ENCODE assay signal across 8 cellular contexts in the genomic region with DNA sequence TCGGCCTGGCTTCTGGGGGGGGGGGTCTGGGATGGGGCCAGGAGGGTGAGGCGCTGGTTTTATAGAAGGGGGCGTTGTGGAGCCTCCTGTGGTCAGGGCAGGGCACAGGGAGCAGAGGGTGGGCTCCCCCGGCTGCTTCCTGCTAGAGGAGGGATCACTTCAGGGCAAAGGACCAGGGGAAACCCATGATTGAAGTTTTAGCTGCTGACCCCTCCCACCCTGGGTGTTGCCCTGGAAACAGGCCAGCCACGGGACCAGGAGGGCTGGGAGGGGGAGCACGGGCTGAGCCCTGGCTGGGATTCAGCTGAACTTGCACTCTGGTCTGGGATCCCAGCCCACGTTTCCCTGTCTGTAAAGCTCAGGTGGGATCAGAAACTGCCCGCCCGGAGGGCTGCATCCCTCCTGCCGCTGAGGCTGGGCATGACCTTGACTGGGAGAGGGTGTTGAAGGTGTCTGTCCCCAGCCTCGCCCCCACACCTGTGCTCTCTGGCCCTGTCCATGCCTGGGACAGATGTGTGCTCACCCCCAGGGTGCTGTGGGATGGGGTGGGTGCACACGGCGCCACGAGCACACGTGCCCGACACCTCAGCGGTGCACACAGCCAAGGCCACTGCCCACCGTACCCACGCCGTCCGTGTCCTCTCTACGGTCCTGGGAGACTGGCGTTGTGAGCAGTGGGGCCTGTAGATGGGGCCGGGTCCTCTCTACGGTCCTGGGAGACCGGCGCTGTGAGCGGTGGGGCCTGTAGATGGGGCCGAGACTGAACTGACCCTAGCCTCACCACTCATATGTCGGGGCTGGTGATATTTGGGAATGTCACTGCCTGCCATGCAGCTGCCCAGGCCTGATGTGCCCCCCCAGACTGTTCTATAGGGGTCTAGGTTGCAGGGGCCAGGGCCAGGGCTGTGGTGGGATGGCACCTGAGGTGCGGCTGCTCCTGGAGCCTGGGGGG. TPM values are rescaled to one million over a fixed set of nuclear protein-coding genes. Genes with fewer than 3 reads are reported as not detected.
DNase-seq lines count a peak whose midpoint lies in the region; ATAC-seq, FAIRE-seq and TF ChIP-seq lines count a peak whose summit lies in the region.

No MANE protein-coding gene starts in this region.

- H3K9me3 Mint-ChIP-seq in CD4-positive, alpha-beta T cell = no peaks in the 10 kb centered on the region

- no peak for TF ChIP-seq CTCF in CD4-positive, alpha-beta T cell (IDR thresholded peaks at IDR 0.05)
- no peak for TF ChIP-seq CTCF in brain microvascular endothelial cell (IDR thresholded peaks at IDR 0.05; ENCODE audit: low read depth, low read length, missing control alignments)

- CTCF ChIA-PET in CD4-positive, alpha-beta T cell (lab: Charles Lee) = no interaction called here

- peaks cover 12% of the 10 kb centered on the region for H3K27me3 ChIP-seq in CD4-positive, alpha-beta T cell (ENCODE audit: control insufficient read depth, insufficient read depth, low read length)
- H3K27me3 ChIP-seq in brain microvascular endothelial cell (replicated peaks) (no peaks in the 10 kb centered on the region), small intestine (ENCODE audit: control insufficient read depth in 2 of 2, insufficient read depth in 2 of 2, low read length in 2 of 2) (peaks cover 0 to 4% of the 10 kb centered on the region in 2 donors)

- no peaks in the 10 kb centered on the region for H3K9me3 ChIP-seq in CD4-positive, alpha-beta T cell (ENCODE audit: control insufficient read depth, low read length)
- no peaks in the 10 kb centered on the region for H3K9me3 ChIP-seq in iPS-18c (ENCODE audit: control insufficient read depth, insufficient read depth, low read length)
- no peaks in the 10 kb centered on the region for H3K9me3 ChIP-seq in small intestine (ENCODE audit: control insufficient read depth, low read depth)

- peaks cover 10% of the 10 kb centered on the region for H3K36me3 Mint-ChIP-seq in CD4-positive, alpha-beta T cell (ENCODE audit: low read depth)

- H3K36me3 ChIP-seq in brain microvascular endothelial cell (replicated peaks) (peaks cover 13% of the 10 kb centered on the region), small intestine (ENCODE audit: control insufficient read depth in 2 of 2, insufficient read depth in 2 of 2, low read length in 2 of 2) (no peaks in the 10 kb centered on the region)

- peak in 1 of 10 experiments; percentile 20 for DNase-seq in CD4-positive, alpha-beta T cell
- DNase-seq in LoVo (ENCODE audit: low spot score) (peak; percentile 70), brain microvascular endothelial cell (no peak), NCI-H2029 treated with DMSO at 0.1 percent for 48 hours (lab: John Stamatoyannopoulos, UW) (no peak), DMS79 (lab: John Stamatoyannopoulos, UW) (no peak), small intestine (no peak)

- peaks cover 10% of the 10 kb centered on the region for H3K4me1 Mint-ChIP-seq in CD4-positive, alpha-beta T cell (ENCODE audit: low read depth)

- H3K27me3 Mint-ChIP-seq in CD4-positive, alpha-beta T cell = peaks cover 4% of the 10 kb centered on the region

- FAIRE-seq in small intestine (lab: Jason Lieb, UNC) = no peak

- POLR2A ChIA-PET in CD4-positive, alpha-beta T cell (lab: Charles Lee) = interaction anchor here (2.5 to 7.6 kb wide), 3 partner anchors 15 to 26 kb away, joined by 8 to 71 read pairs (median 49); partner anchors contain the start of genes CD151, CRACR2B and PNPLA2

- no peak overlapping the region for H3K27ac Mint-ChIP-seq in CD4-positive, alpha-beta T cell

- intact Hi-C loops in CD4-positive, alpha-beta T cell (cut with DNase I, micrococcal nuclease) = loop anchor here (5.0 to 10.0 kb wide), 5 partner anchors 80 to 730 kb away; partner anchors contain the start of genes AP2A2 (in 1 of the 2) and DUSP8 (in 1 of the 2)

- H3K4me1 ChIP-seq in small intestine (ENCODE audit: control insufficient read depth in 2 of 2, insufficient read depth in 1 of 2, low read depth in 1 of 2, low read length in 1 of 2) = peaks cover 4 to 13% of the 10 kb centered on the region in 2 donors

- H3K27ac ChIP-seq in CD4-positive, alpha-beta T cell (ENCODE audit: low read depth, low read length) = no peak overlapping the region
- H3K27ac ChIP-seq in brain microvascular endothelial cell (no peak overlapping the region), skin epidermis (peak overlapping the region; percentile 91 to 100 (median 98)), small intestine (ENCODE audit: low read depth in 1 of 2, low read length in 1 of 2) (peak overlapping the region in 1 of 2 donors; percentile 84)

- H3K4me3 ChIP-seq in brain microvascular endothelial cell (ENCODE audit: low read depth, low read length) = peak overlapping the region; percentile 91
- H3K4me3 ChIP-seq in iPS-18c (ENCODE audit: insufficient read depth, low read depth, low read length) = peak overlapping the region; percentile 93
- peak overlapping the region; percentile 70 to 99 (median 86) for H3K4me3 ChIP-seq in skin epidermis
- H3K4me3 ChIP-seq in small intestine (ENCODE audit: low read depth in 1 of 2, low read length in 2 of 2) = no peak overlapping the region

- peak overlapping the region; percentile 58 for H3K4me3 Mint-ChIP-seq in CD4-positive, alpha-beta T cell

- in situ Hi-C loops in brain microvascular endothelial cell (cut with HindIII; ENCODE audit: low pct_ligation_motif_present, low sequenced_read_pairs) = no loop called here

- no peak for ATAC-seq in CD4-positive, alpha-beta T cell (ENCODE audit: poor library complexity)

- 34 to 38% (median 34%) methylated on average over 25 to 31 of the region's 31 CpGs for WGBS in small intestine, 3 donors

RNA-seq across cellular contexts. Expression of gene TSPAN4, which starts 2.3 kb away (rescaled TPM):
- 1 to 10 TPM; 1.6 to 2.0 TPM for total RNA-seq in CD4-positive, alpha-beta T cell
- polyA plus RNA-seq in small intestine = 10 to 100 TPM in 1 of 3 donors, 1 to 10 TPM in 2; 5.1 to 53.3 (median 7.3) TPM

RNA-seq across cellular contexts. Expression of gene POLR2L, which starts 2.6 kb away (rescaled TPM):
- 10 to 100 TPM; 19.6 to 19.8 TPM for total RNA-seq in CD4-positive, alpha-beta T cell
- 100 to 1,000 TPM; 124 to 140 (median 139) TPM for polyA plus RNA-seq in small intestine

RNA-seq across cellular contexts. Expression of gene CD151, which starts 12.2 kb away (rescaled TPM):
- 10 to 100 TPM; 20.2 to 20.8 TPM for total RNA-seq in CD4-positive, alpha-beta T cell
- 100 to 1,000 TPM; 187 to 359 (median 242) TPM for polyA plus RNA-seq in small intestine

RNA-seq across cellular contexts. Expression of gene CRACR2B, which starts 17.2 kb away (rescaled TPM):
- total RNA-seq in CD4-positive, alpha-beta T cell = under 1 TPM in 1 of 2 experiments, not detected in 1; 0.33 TPM
- 10 to 100 TPM; 47.3 to 88.8 (median 83.0) TPM for polyA plus RNA-seq in small intestine

RNA-seq across cellular contexts. Expression of gene PNPLA2, which starts 26.3 kb away (rescaled TPM):
- 100 to 1,000 TPM; 202 to 220 TPM for total RNA-seq in CD4-positive, alpha-beta T cell
- polyA plus RNA-seq in small intestine = 100 to 1,000 TPM in 2 of 3 donors, 10 to 100 TPM in 1; 66.2 to 250 (median 190) TPM

Comparison
In these comparisons a context has a peak if more than half of its experiments do, and no peak if none do; other contexts are left out.
1. H3K27ac ChIP-seq: peak in skin epidermis (21 of 21); none in CD4-positive, alpha-beta T cell (single experiment) and brain microvascular endothelial cell (single experiment).
2. H3K4me3 ChIP-seq: peak in brain microvascular endothelial cell (single experiment), iPS-18c (single experiment) and skin epidermis (7 of 7); none in small intestine (0 of 2).